Comparison of ENCODE assay signal across 2 cellular contexts in the genomic region with DNA sequence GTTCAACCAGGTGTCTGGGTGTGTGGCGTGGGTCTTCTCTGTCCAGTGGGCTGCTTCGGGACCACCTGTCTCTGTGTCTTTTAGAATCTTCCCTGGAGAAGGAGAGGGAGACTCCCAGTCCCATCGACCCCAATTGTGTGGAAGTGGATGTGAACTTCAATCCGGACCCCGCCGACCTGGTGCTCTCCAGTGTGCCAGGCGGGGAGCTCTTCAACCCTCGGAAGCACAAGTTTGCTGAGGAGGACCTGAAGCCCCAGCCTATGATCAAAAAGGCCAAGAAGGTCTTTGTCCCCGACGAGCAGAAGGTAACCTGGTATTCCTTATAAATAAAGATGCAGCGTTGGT.
TF ChIP-seq lines count a peak whose summit lies in the region.

No MANE protein-coding gene starts in this region.

TF ChIP-seq in IMR-90, 13 proteins besides CTCF, POLR2A, EP300 and RAD21:
- TF ChIP-seq SMC3 (IDR thresholded peaks at IDR 0.05; ENCODE audit: low read depth, low read length) (no peak), MAZ (IDR thresholded peaks at IDR 0.05; ENCODE audit: borderline replicate concordance, low read depth, low read length) (no peak), ELK1 (IDR thresholded peaks at IDR 0.05; ENCODE audit: borderline replicate concordance, low read depth, low read length) (no peak), CEBPB (IDR thresholded peaks at IDR 0.05; ENCODE audit: low read depth, low read length) (no peak), RCOR1 (IDR thresholded peaks at IDR 0.05; ENCODE audit: insufficient replicate concordance, low read length) (no peak), NFE2L2 (IDR thresholded peaks at IDR 0.05; ENCODE audit: low read depth, low read length) (no peak), CHD1 (IDR thresholded peaks at IDR 0.05; ENCODE audit: low read depth, low read length) (no peak), FOS (IDR thresholded peaks at IDR 0.05; ENCODE audit: low read depth, low read length) (no peak), MAFK (IDR thresholded peaks at IDR 0.05; ENCODE audit: low read depth, low read length) (no peak), RFX5 (IDR thresholded peaks at IDR 0.05; ENCODE audit: low read depth, low read length) (no peak), BHLHE40 (IDR thresholded peaks at IDR 0.05; ENCODE audit: low read depth, low read length) (no peak), MXI1 (IDR thresholded peaks at IDR 0.05; ENCODE audit: borderline replicate concordance, low read depth, low read length) (no peak)
- TF ChIP-seq, protein P1, sequence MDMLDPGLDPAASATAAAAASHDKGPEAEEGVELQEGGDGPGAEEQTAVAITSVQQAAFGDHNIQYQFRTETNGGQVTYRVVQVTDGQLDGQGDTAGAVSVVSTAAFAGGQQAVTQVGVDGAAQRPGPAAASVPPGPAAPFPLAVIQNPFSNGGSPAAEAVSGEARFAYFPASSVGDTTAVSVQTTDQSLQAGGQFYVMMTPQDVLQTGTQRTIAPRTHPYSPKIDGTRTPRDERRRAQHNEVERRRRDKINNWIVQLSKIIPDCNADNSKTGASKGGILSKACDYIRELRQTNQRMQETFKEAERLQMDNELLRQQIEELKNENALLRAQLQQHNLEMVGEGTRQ (IDR thresholded peaks at IDR 0.05; ENCODE audit: low read depth, low read length) = no peak

TF ChIP-seq in GM12891, 5 proteins besides CTCF, POLR2A, EP300 and RAD21 (continued from another document):
- TF ChIP-seq POLR2AphosphoS5 (IDR thresholded peaks at IDR 0.05; ENCODE audit: low read depth, low read length) = no peak
- no peak for TF ChIP-seq POU2F2 (IDR thresholded peaks at IDR 0.05; ENCODE audit: low read depth, low read length)
- no peak for TF ChIP-seq PAX5 (IDR thresholded peaks at IDR 0.05; ENCODE audit: insufficient read depth, low read length, severe bottlenecking)
- no peak for TF ChIP-seq SPI1 (IDR thresholded peaks at IDR 0.05; ENCODE audit: low read depth, low read length)
